9 cellular contexts compared by ENCODE assay signal in the genomic region with DNA sequence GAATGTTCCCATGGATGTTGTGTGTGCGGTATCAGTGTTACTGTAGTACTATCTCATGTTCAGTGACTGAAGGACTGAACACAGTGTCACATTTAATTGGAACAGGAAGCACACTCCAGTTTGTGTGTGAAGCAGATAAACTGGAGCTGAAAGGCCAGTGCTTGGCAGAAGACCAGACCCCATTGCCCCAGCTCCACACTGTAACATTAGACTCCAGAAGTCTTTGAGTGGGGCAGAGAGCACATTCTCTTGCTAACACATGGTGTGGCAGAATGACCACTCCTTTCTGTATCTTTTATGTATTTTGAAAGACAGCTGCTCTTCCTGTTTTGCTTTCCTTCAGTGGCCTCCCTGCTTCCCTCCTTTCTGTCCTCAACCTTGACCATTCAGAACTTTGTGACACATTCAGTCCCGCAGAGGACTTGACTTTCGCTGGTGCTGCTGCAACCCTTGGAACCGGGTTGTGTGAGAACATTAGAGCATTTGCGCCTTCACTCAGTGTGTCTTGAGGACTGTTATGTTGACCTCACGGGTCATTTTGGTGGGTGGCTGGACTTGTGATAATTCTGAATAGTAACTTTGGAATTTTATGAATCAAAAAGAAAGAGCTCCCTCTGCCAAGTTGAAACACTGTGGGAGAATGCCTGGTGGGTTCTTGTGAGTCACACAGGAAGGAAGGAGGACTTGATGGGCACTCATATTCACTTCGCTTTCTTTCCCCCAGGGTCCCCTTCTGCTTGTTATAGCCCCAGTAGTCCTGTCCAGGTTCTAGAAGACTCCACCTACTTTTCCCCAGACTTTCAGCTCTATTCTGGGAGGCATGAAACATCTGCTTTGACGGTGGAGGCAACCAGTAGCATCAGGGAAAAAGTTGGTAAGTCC. TPM values are rescaled to one million over a fixed set of nuclear protein-coding genes. Genes with fewer than 3 reads are reported as not detected.
DNase-seq lines count a peak whose midpoint lies in the region; FAIRE-seq and TF ChIP-seq lines count a peak whose summit lies in the region.
"Had no signal": no experiment of that assay in that cellular context is flagged by ENCODE, and none has a peak within 500 bp of the region (broad histone marks: within the 10 kb centered on the region; RNA-seq: fewer than 3 reads in every experiment).

No MANE protein-coding gene starts in this region.

- H3K27ac Mint-ChIP-seq in activated CD4-positive, alpha-beta memory T cell treated with anti-CD3 and anti-CD28 coated beads for 36 hours = no peak overlapping the region

- no peaks in the 10 kb centered on the region for H3F3A ChIP-seq in Loucy (ENCODE audit: low read depth)

- H2AFZ ChIP-seq in Loucy (ENCODE audit: low read length) (no peak overlapping the region), keratinocyte (ENCODE audit: control insufficient read depth, low read length) (no peak overlapping the region)

- H3K9me1 ChIP-seq in keratinocyte (ENCODE audit: control insufficient read depth, extremely low read depth, insufficient read depth, low read length) = peaks cover 3% of the 10 kb centered on the region

- intact Hi-C loops in transverse colon (cut with DNase I; ENCODE audit: low total_unique reads) = no loop called here
- intact Hi-C loops in activated CD4-positive, alpha-beta memory T cell treated with anti-CD3 and anti-CD28 coated beads for 36 hours (cut with micrococcal nuclease) = no loop called here

- H3K27me3 ChIP-seq in Loucy (ENCODE audit: insufficient read depth, low read length, poor library complexity, severe bottlenecking) (no peaks in the 10 kb centered on the region), keratinocyte (ENCODE audit: control insufficient read depth, extremely low read depth, insufficient read depth, low read length) (no peaks in the 10 kb centered on the region), transverse colon (no peaks in the 10 kb centered on the region)

- peak overlapping the region; percentile 41 for H3K9ac ChIP-seq in Loucy (ENCODE audit: low read depth, low read length, poor library complexity, severe bottlenecking)
- peak overlapping the region; percentile 5 for H3K9ac ChIP-seq in keratinocyte (ENCODE audit: control insufficient read depth, extremely low read depth, insufficient read depth, low read length)

- peak overlapping the region; percentile 65 for H3K4me2 ChIP-seq in Loucy (ENCODE audit: low read depth, low read length, poor library complexity, severe bottlenecking)
- H3K4me2 ChIP-seq in keratinocyte (ENCODE audit: control insufficient read depth, extremely low read depth, insufficient read depth, low read depth, low read length) = no peak overlapping the region

- POLR2A ChIA-PET in activated CD4-positive, alpha-beta memory T cell treated with anti-CD3 and anti-CD28 coated beads for 36 hours (lab: Charles Lee) = no interaction called here

- DNase-seq in astrocyte of the cerebellum (ENCODE audit: low read depth) (peak; percentile 97), keratinocyte (ENCODE audit: low read depth, low spot score) (no peak), transverse colon (no peak), NCI-H1694 (lab: John Stamatoyannopoulos, UW) (no peak), NCI-H2081 treated with DMSO at 0.1 percent for 48 hours (lab: John Stamatoyannopoulos, UW) (no peak)
- DNase-seq in activated CD4-positive, alpha-beta memory T cell treated with anti-CD3 and anti-CD28 coated beads for 36 hours = no peak
- DNase-seq in activated CD8-positive, alpha-beta memory T cell treated with anti-CD3 and anti-CD28 coated beads, Interleukin-2, amount 50 U/mL, for 48 hours = no peak
- DNase-seq: activated CD4-positive, alpha-beta T cell treated with anti-CD3 and anti-CD28 coated beads, Interleukin-2, amount 50 U/mL, for 48 hours had no signal

- no peak for TF ChIP-seq CTCF in Loucy (conservative IDR thresholded peaks at IDR 0.05; ENCODE audit: low read length)
- no peak for TF ChIP-seq CTCF in astrocyte of the cerebellum (IDR thresholded peaks at IDR 0.05; ENCODE audit: low read depth, low read length, missing control alignments)
- TF ChIP-seq CTCF in keratinocyte (optimal IDR thresholded peaks at IDR 0.05 in 1 of 3, IDR thresholded peaks at IDR 0.05 in 1 of 3, conservative IDR thresholded peaks at IDR 0.05 in 1 of 3; ENCODE audit: extremely low read depth in 1 of 3, insufficient read depth in 2 of 3, low read length in 3 of 3) = no peak
- no peak for TF ChIP-seq CTCF in transverse colon (IDR thresholded peaks at IDR 0.05)

- H3K36me3 ChIP-seq in Loucy (ENCODE audit: insufficient read depth, low read length) = peaks cover 21% of the 10 kb centered on the region; the same call in 1 of the 2 replicates
- H3K36me3 ChIP-seq in keratinocyte (ENCODE audit: control insufficient read depth in 2 of 2, extremely low read depth in 1 of 2, insufficient read depth in 2 of 2, low read length in 2 of 2) = peaks cover 9 to 36% of the 10 kb centered on the region in 2 experiments
- H3K36me3 ChIP-seq in transverse colon = no peaks in the 10 kb centered on the region

- CTCF ChIA-PET in activated CD4-positive, alpha-beta memory T cell treated with anti-CD3 and anti-CD28 coated beads for 36 hours (lab: Charles Lee) = interaction anchor here (1.0 kb wide), 1 partner anchor 10 kb away, joined by 3 read pairs; no protein-coding TSS in a partner anchor

- peak overlapping the region; percentile 12 for H3K27ac ChIP-seq in keratinocyte (ENCODE audit: control insufficient read depth, insufficient read depth, low read length)
- peak overlapping the region; percentile 20 to 68 (median 34) for H3K27ac ChIP-seq in transverse colon

- no peak overlapping the region for H3K4me3 Mint-ChIP-seq in activated CD4-positive, alpha-beta memory T cell treated with anti-CD3 and anti-CD28 coated beads for 36 hours

- FAIRE-seq in keratinocyte (lab: Jason Lieb, UNC) = no peak

- no peaks in the 10 kb centered on the region for H3K9me2 ChIP-seq in Loucy (replicated peaks; ENCODE audit: low read depth, low read length)

- TF ChIP-seq EP300 in transverse colon (IDR thresholded peaks at IDR 0.05; ENCODE audit: low read depth) = no peak

- in situ Hi-C loops in astrocyte of the cerebellum (cut with HindIII; ENCODE audit: low sequenced_read_pairs) (no loop called here), transverse colon (cut with MboI; ENCODE audit: low pct_ligation_motif_present in 1 of 4, low pct_unique_long_range_greater_than_20kb in 1 of 4, low sequenced_read_pairs in 3 of 4) (no loop called here)

- H3K36me3 Mint-ChIP-seq in activated CD4-positive, alpha-beta memory T cell treated with anti-CD3 and anti-CD28 coated beads for 36 hours = no peaks in the 10 kb centered on the region

- H3K4me3 ChIP-seq in Loucy (ENCODE audit: low read length, poor library complexity, severe bottlenecking) = peak overlapping the region; percentile 24
- peak overlapping the region; percentile 17 for H3K4me3 ChIP-seq in astrocyte of the cerebellum (ENCODE audit: low read depth, low read length)
- no peak overlapping the region for H3K4me3 ChIP-seq in keratinocyte (ENCODE audit: control insufficient read depth in 2 of 3, extremely low read depth in 1 of 3, insufficient read depth in 2 of 3, low read depth in 1 of 3, low read length in 3 of 3)
- H3K4me3 ChIP-seq in transverse colon = no peak overlapping the region

- H3K9me3 ChIP-seq in Loucy (ENCODE audit: insufficient read depth, low read depth, low read length) (no peaks in the 10 kb centered on the region), keratinocyte (ENCODE audit: control insufficient read depth, low read depth, low read length) (no peaks in the 10 kb centered on the region), transverse colon (no peaks in the 10 kb centered on the region)

- dilution Hi-C loops in keratinocyte (cut with MboI; ENCODE audit: extremely low pct_ligation_motif_present, low sequenced_read_pairs) = no loop called here

- H3K27me3 Mint-ChIP-seq in activated CD4-positive, alpha-beta memory T cell treated with anti-CD3 and anti-CD28 coated beads for 36 hours = peaks cover 3% of the 10 kb centered on the region

- peaks cover 48% of the 10 kb centered on the region for H4K20me1 ChIP-seq in Loucy (ENCODE audit: insufficient read depth, low read length, poor library complexity, severe bottlenecking)
- peaks cover 59% of the 10 kb centered on the region for H4K20me1 ChIP-seq in keratinocyte (ENCODE audit: control insufficient read depth, extremely low read depth, insufficient read depth, low read length)

- H3K4me1 Mint-ChIP-seq in activated CD4-positive, alpha-beta memory T cell treated with anti-CD3 and anti-CD28 coated beads for 36 hours (ENCODE audit: low read depth) = no peaks in the 10 kb centered on the region

- 50 to 63% methylated on average over 8 of the region's 8 CpGs for WGBS in transverse colon (ENCODE audit: low coverage in 1 of 2), 2 donors

- H3K4me1 ChIP-seq in Loucy (ENCODE audit: insufficient read depth, low read length, poor library complexity, severe bottlenecking) (peaks cover 47% of the 10 kb centered on the region), keratinocyte (ENCODE audit: control insufficient read depth, extremely low read depth, insufficient read depth, low read length) (peaks cover 36% of the 10 kb centered on the region), transverse colon (peaks cover 16 to 35% (median 24%) of the 10 kb centered on the region in 4 donors)

- no peak for TF ChIP-seq POLR2A in transverse colon (IDR thresholded peaks at IDR 0.05)

- H3K79me2 ChIP-seq in Loucy (ENCODE audit: insufficient read depth, low read length) (peaks cover 88% of the 10 kb centered on the region), keratinocyte (ENCODE audit: control insufficient read depth, insufficient read depth, low read length) (peaks cover 100% of the 10 kb centered on the region)

- H3K9me3 Mint-ChIP-seq in activated CD4-positive, alpha-beta memory T cell treated with anti-CD3 and anti-CD28 coated beads for 36 hours = no peaks in the 10 kb centered on the region

RNA-seq across cellular contexts. Expression of a gene that starts 26.4 kb away (rescaled TPM):
- polyA plus RNA-seq in keratinocyte = 62.4 to 110 TPM (median 86.5 TPM) in 3 replicates
- polyA plus RNA-seq in keratinocyte (2011; ENCODE audit: low read depth) = 28.9 TPM
- polyA plus RNA-seq in keratinocyte (2011; cell fraction: cytosol; rRNA removed) = 58.9 and 89.6 TPM in 2 replicates
- 149 and 163 TPM in 2 replicates for polyA plus RNA-seq in keratinocyte (2011; cell fraction: nucleus; rRNA removed)
- polyA plus RNA-seq in keratinocyte (2012; ENCODE audit: low replicate concordance) = 31.6 and 98.4 TPM in 2 replicates
- polyA minus RNA-seq in keratinocyte = 140 to 193 TPM (median 155 TPM) in 3 replicates
- polyA minus RNA-seq in keratinocyte (2011; cell fraction: cytosol; rRNA and poly(A)+ RNA removed) = 103 TPM
- 195 and 328 TPM in 2 replicates for polyA minus RNA-seq in keratinocyte (2011; cell fraction: nucleus; rRNA and poly(A)+ RNA removed)
- total RNA-seq in transverse colon = 10 to 100 TPM; 14.3 to 23.9 (median 16.8) TPM
- total RNA-seq in activated CD4-positive, alpha-beta memory T cell treated with anti-CD3 and anti-CD28 coated beads for 36 hours = under 1 TPM; 0.24 to 0.31 TPM

Comparison
In these comparisons a context has a peak if more than half of its experiments do, and no peak if none do; other contexts are left out.
1. H3K4me3 ChIP-seq: peak in Loucy (single experiment) and astrocyte of the cerebellum (single experiment); none in keratinocyte (0 of 3) and transverse colon (0 of 4).
2. RNA of a gene that starts 26.4 kb away (total RNA-seq): 14.3 to 23.9 TPM in transverse colon; 0.24 to 0.31 TPM in activated CD4-positive, alpha-beta memory T cell treated with anti-CD3 and anti-CD28 coated beads for 36 hours; every median in the first group is over 10 times any median in the second.